ENCODE assay signal across 2 cellular contexts in the genomic region with DNA sequence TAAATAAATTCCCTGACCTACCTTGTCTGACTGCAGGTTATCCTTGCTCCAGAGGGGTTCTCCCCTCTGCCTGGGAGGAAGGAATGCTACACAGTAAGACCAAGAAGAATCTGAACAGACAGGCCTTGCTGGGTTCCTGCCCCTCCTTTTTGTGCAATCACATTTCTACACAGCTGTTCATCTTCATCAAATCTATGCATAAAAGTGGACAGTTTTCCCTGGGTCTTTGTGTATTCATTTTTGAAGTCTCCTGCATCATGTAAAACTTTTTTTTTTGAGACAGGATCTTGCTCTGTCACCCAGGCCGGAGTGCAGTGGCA.
TF ChIP-seq lines count a peak whose summit lies in the region.

No MANE protein-coding gene starts in this region.

TF ChIP-seq in HCT116, 20 proteins besides CTCF, POLR2A, EP300 and RAD21 (continued from another document):
- no peak for TF ChIP-seq SIN3A (IDR thresholded peaks at IDR 0.05; ENCODE audit: low read depth)

TF ChIP-seq in WTC11, 78 proteins besides CTCF, POLR2A, EP300 and RAD21 (continued from another document):
- TF ChIP-seq, protein P1, sequence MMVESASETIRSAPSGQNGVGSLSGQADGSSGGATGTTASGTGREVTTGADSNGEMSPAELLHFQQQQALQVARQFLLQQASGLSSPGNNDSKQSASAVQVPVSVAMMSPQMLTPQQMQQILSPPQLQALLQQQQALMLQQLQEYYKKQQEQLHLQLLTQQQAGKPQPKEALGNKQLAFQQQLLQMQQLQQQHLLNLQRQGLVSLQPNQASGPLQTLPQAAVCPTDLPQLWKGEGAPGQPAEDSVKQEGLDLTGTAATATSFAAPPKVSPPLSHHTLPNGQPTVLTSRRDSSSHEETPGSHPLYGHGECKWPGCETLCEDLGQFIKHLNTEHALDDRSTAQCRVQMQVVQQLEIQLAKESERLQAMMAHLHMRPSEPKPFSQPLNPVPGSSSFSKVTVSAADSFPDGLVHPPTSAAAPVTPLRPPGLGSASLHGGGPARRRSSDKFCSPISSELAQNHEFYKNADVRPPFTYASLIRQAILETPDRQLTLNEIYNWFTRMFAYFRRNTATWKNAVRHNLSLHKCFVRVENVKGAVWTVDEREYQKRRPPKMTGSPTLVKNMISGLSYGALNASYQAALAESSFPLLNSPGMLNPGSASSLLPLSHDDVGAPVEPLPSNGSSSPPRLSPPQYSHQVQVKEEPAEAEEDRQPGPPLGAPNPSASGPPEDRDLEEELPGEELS (CRISPR knock-in tag; IDR thresholded peaks at IDR 0.05) = no peak
- no peak for TF ChIP-seq GABPB1 (CRISPR knock-in tag; IDR thresholded peaks at IDR 0.05)
- TF ChIP-seq GRHL2 (CRISPR knock-in tag; IDR thresholded peaks at IDR 0.05; ENCODE audit: insufficient replicate concordance, severe bottlenecking) = no peak
- TF ChIP-seq, protein P2, sequence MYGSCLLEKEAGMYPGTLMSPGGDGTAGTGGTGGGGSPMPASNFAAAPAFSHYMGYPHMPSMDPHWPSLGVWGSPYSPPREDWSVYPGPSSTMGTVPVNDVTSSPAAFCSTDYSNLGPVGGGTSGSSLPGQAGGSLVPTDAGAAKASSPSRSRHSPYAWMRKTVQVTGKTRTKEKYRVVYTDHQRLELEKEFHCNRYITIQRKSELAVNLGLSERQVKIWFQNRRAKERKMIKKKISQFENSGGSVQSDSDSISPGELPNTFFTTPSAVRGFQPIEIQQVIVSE (CRISPR knock-in tag; IDR thresholded peaks at IDR 0.05; ENCODE audit: borderline replicate concordance) = no peak
- TF ChIP-seq TCF7 (CRISPR knock-in tag; IDR thresholded peaks at IDR 0.05; ENCODE audit: low read depth) = no peak
- TF ChIP-seq ATF1 (CRISPR knock-in tag; IDR thresholded peaks at IDR 0.05) = no peak
